16 cellular contexts compared by ENCODE assay signal in genomic region chr11:124896071-124896750, GRCh38. TPM values are rescaled to one million over a fixed set of nuclear protein-coding genes. Genes with fewer than 3 reads are reported as not detected.
DNase-seq lines count a peak whose midpoint lies in the region; ATAC-seq, FAIRE-seq and TF ChIP-seq lines count a peak whose summit lies in the region.
"Had no signal": no experiment of that assay in that cellular context is flagged by ENCODE, and none has a peak within 500 bp of the region (broad histone marks: within the 10 kb centered on the region; RNA-seq: fewer than 3 reads in every experiment).

No MANE protein-coding gene starts in this region.

- no peaks in the 10 kb centered on the region for H4K20me1 ChIP-seq in astrocyte (ENCODE audit: insufficient read depth, low read length)

- no peak overlapping the region for H3K4me3 Mint-ChIP-seq in astrocyte (ENCODE audit: unreplicated experiment)
- H3K4me3 Mint-ChIP-seq in stimulated activated naive B cell treated with anti-CD40 and anti-IgM and Interleukin-4, amounts not matched to agents 10 μg/mL and 1 μg/mL and 100 μg/mL, for 72 hours, result no peak overlapping the region
- H3K4me3 Mint-ChIP-seq: activated naive CD8-positive, alpha-beta T cell treated with anti-CD3 and anti-CD28 coated beads for 36 hours had no signal

- CTCF ChIA-PET in GM10248 (lab: Yijun Ruan, JAX), result interaction anchor here (0.9 kb wide), 1 partner anchor 20 kb away, joined by 4 read pairs; no protein-coding TSS in a partner anchor

- peaks cover 30% of the 10 kb centered on the region for H3K4me1 Mint-ChIP-seq in astrocyte (ENCODE audit: low read depth, unreplicated experiment)
- H3K4me1 Mint-ChIP-seq in stimulated activated naive B cell treated with anti-CD40 and anti-IgM and Interleukin-4, amounts not matched to agents 10 μg/mL and 1 μg/mL and 100 μg/mL, for 72 hours, result peaks cover 0 to 2% of the 10 kb centered on the region in 2 donors
- H3K4me1 Mint-ChIP-seq: activated naive CD8-positive, alpha-beta T cell treated with anti-CD3 and anti-CD28 coated beads for 36 hours had no signal

- no peak overlapping the region for H3K27ac ChIP-seq in astrocyte (ENCODE audit: low read depth, low read length)
- H3K27ac ChIP-seq in left lung, result peak overlapping the region; percentile 44 to 78

- H3K79me2 ChIP-seq in astrocyte (ENCODE audit: insufficient read depth, low read length), result no peaks in the 10 kb centered on the region

- peaks cover 49% of the 10 kb centered on the region for H3K4me1 ChIP-seq in astrocyte (ENCODE audit: insufficient read depth, low read length)
- H3K4me1 ChIP-seq in left lung, result peaks cover 4 to 16% of the 10 kb centered on the region in 2 donors

- peak overlapping the region; percentile 58 for H3K27ac Mint-ChIP-seq in astrocyte (ENCODE audit: unreplicated experiment)
- no peak overlapping the region for H3K27ac Mint-ChIP-seq in stimulated activated naive B cell treated with anti-CD40 and anti-IgM and Interleukin-4, amounts not matched to agents 10 μg/mL and 1 μg/mL and 100 μg/mL, for 72 hours
- H3K27ac Mint-ChIP-seq: activated naive CD8-positive, alpha-beta T cell treated with anti-CD3 and anti-CD28 coated beads for 36 hours had no signal

- no peak for ATAC-seq in left lung
- no peak for ATAC-seq in HG03520 (IDR thresholded peaks at IDR 0.05; ENCODE audit: unreplicated experiment)
- no peak for ATAC-seq in stimulated activated naive B cell treated with anti-CD40 and anti-IgM and Interleukin-4, amounts not matched to agents 10 μg/mL and 1 μg/mL and 100 μg/mL, for 72 hours (replicated peaks)
- no peak for ATAC-seq in HG03378 (IDR thresholded peaks at IDR 0.05; ENCODE audit: unreplicated experiment)
- ATAC-seq: HCT116, left colon had no signal

- H3K9me3 Mint-ChIP-seq in astrocyte (ENCODE audit: unreplicated experiment), result no peaks in the 10 kb centered on the region
- H3K9me3 Mint-ChIP-seq in stimulated activated naive B cell treated with anti-CD40 and anti-IgM and Interleukin-4, amounts not matched to agents 10 μg/mL and 1 μg/mL and 100 μg/mL, for 72 hours, result no peaks in the 10 kb centered on the region
- H3K9me3 Mint-ChIP-seq: activated naive CD8-positive, alpha-beta T cell treated with anti-CD3 and anti-CD28 coated beads for 36 hours had no signal

- no peaks in the 10 kb centered on the region for H3K36me3 Mint-ChIP-seq in astrocyte (ENCODE audit: low read depth, unreplicated experiment)
- H3K36me3 Mint-ChIP-seq in stimulated activated naive B cell treated with anti-CD40 and anti-IgM and Interleukin-4, amounts not matched to agents 10 μg/mL and 1 μg/mL and 100 μg/mL, for 72 hours, result no peaks in the 10 kb centered on the region
- H3K36me3 Mint-ChIP-seq: activated naive CD8-positive, alpha-beta T cell treated with anti-CD3 and anti-CD28 coated beads for 36 hours had no signal

- H3K4me3 ChIP-seq in astrocyte (ENCODE audit: insufficient read depth, low read depth, low read length) (no peak overlapping the region), left lung (peak overlapping the region; percentile 13 to 44)

- H3K9me3 ChIP-seq in astrocyte (ENCODE audit: insufficient read depth, low read depth, low read length), result no peaks in the 10 kb centered on the region
- H3K9me3 ChIP-seq in left lung, result no peaks in the 10 kb centered on the region

- H3K36me3 ChIP-seq in astrocyte (ENCODE audit: insufficient read depth, low read length), result no peaks in the 10 kb centered on the region
- H3K36me3 ChIP-seq in left lung, result no peaks in the 10 kb centered on the region

- intact Hi-C loops in left lung (cut with DNase I), result no loop called here

- no peak overlapping the region for H3K4me2 ChIP-seq in astrocyte (ENCODE audit: low read length)

- H3K27me3 ChIP-seq in astrocyte (ENCODE audit: insufficient read depth, low read length) (no peaks in the 10 kb centered on the region), left lung (peaks cover 0 to 4% of the 10 kb centered on the region in 2 donors)

- POLR2A ChIA-PET in GM10248 (lab: Yijun Ruan, JAX), result no interaction called here

- TF ChIP-seq CTCF in GM10248 (IDR thresholded peaks at IDR 0.05; ENCODE audit: control extremely low read depth, extremely low read depth, low read depth, missing control alignments), result no peak
- TF ChIP-seq CTCF in astrocyte (IDR thresholded peaks at IDR 0.05; ENCODE audit: insufficient read depth, low read depth, low read length), result no peak
- TF ChIP-seq CTCF in left lung (IDR thresholded peaks at IDR 0.05), result no peak

- H3K9ac ChIP-seq in astrocyte (ENCODE audit: low read length), result no peak overlapping the region

- DNase-seq in GM10248 (ENCODE audit: extremely low spot score), result peak; percentile 7
- DNase-seq in astrocyte (ENCODE audit: low read depth), result peak; percentile 24
- no peak for DNase-seq in left lung
- peak; percentile 13 for DNase-seq in stimulated activated CD8-positive, alpha-beta memory T cell treated with anti-CD3 and anti-CD28 coated beads, Interleukin-4, amount 100 ng/mL, for 48 hours
- DNase-seq in kidney glomerular epithelial cell (lab: John Stamatoyannopoulos, UW), result no peak
- DNase-seq in stimulated activated naive B cell treated with anti-CD40 and anti-IgM and Interleukin-4, amounts not matched to agents 10 μg/mL and 1 μg/mL and 100 μg/mL, for 72 hours, result no peak
- DNase-seq: activated CD8-positive, alpha-beta memory T cell treated with anti-CD3 and anti-CD28 coated beads, Interleukin-2, amount 50 U/mL, for 4 hours; activated naive CD8-positive, alpha-beta T cell treated with anti-CD3 and anti-CD28 coated beads for 36 hours; foreskin fibroblast; left colon; NCI-H1694 treated with DMSO at 0.1 percent for 48 hours; nucleus accumbens had no signal

- H2AFZ ChIP-seq in astrocyte (ENCODE audit: low read depth, low read length), result no peak overlapping the region

- no peak for FAIRE-seq in astrocyte (lab: Jason Lieb, UNC)

- peaks cover 38% of the 10 kb centered on the region for H3K27me3 Mint-ChIP-seq in astrocyte (ENCODE audit: low read depth, unreplicated experiment)
- H3K27me3 Mint-ChIP-seq in stimulated activated naive B cell treated with anti-CD40 and anti-IgM and Interleukin-4, amounts not matched to agents 10 μg/mL and 1 μg/mL and 100 μg/mL, for 72 hours, result peaks cover 39 to 40% of the 10 kb centered on the region in 2 donors

RNA-seq across cellular contexts. Expression of gene ROBO4, which starts 1.5 kb away (rescaled TPM):
- total RNA-seq in astrocyte (0.25 TPM in 1 of 2 replicates, not detected in the other), left lung (10 to 100 TPM; 38.2 to 39.4 TPM)
- total RNA-seq: activated naive CD8-positive, alpha-beta T cell treated with anti-CD3 and anti-CD28 coated beads for 36 hours; SK-MEL-5 had no signal

RNA-seq across cellular contexts. Expression of gene HEPN1, which starts 22.8 kb away (rescaled TPM):
- total RNA-seq in astrocyte (not detected in 2 replicates), left lung (not detected)
- total RNA-seq: activated naive CD8-positive, alpha-beta T cell treated with anti-CD3 and anti-CD28 coated beads for 36 hours; left colon; SK-MEL-5 had no signal

RNA-seq across cellular contexts. Expression of gene ROBO3, which starts 31.0 kb away (rescaled TPM):
- 12.9 and 14.5 TPM in 2 replicates for total RNA-seq in astrocyte
- 10 to 100 TPM; 11.0 to 11.4 TPM for total RNA-seq in left lung

RNA-seq across cellular contexts. Expression of gene HEPACAM, which starts 39.6 kb away (rescaled TPM):
- total RNA-seq in astrocyte, result 0.19 TPM in 1 of 2 replicates, not detected in the other
- total RNA-seq in left lung, result not detected
- total RNA-seq: activated naive CD8-positive, alpha-beta T cell treated with anti-CD3 and anti-CD28 coated beads for 36 hours; SK-MEL-5 had no signal

RNA-seq across cellular contexts. Expression of gene CCDC15, which starts 57.8 kb away (rescaled TPM):
- total RNA-seq in astrocyte (0.75 and 1.0 TPM in 2 replicates), left lung (1 to 10 TPM; 1.7 to 2.7 TPM)

Comparison
In these comparisons a context has a peak if more than half of its experiments do, and no peak if none do; other contexts are left out.
1. DNase-seq: peak in GM10248 (single experiment), astrocyte (single experiment) and stimulated activated CD8-positive, alpha-beta memory T cell treated with anti-CD3 and anti-CD28 coated beads, Interleukin-4, amount 100 ng/mL, for 48 hours (single experiment); none in left lung (0 of 2), kidney glomerular epithelial cell (single experiment) and stimulated activated naive B cell treated with anti-CD40 and anti-IgM and Interleukin-4, amounts not matched to agents 10 μg/mL and 1 μg/mL and 100 μg/mL, for 72 hours (single experiment).
2. RNA of gene ROBO4, which starts 1.5 kb away (total RNA-seq): 38.2 to 39.4 TPM in left lung; 0.25 TPM in astrocyte; every median in the first group is over 10 times any median in the second.